In genomic region chr12:57092529-57092862, GRCh38 we compare ENCODE assay signal across 10 cellular contexts. TPM values are rescaled to one million over a fixed set of nuclear protein-coding genes. Genes with fewer than 3 reads are reported as not detected.
A peak's percentile ranks its signal among the peaks of the same experiment; 100 is the strongest.
DNase-seq lines count a peak whose midpoint lies in the region; ATAC-seq and TF ChIP-seq lines count a peak whose summit lies in the region.
"Had no signal": no experiment of that assay in that cellular context is flagged by ENCODE, and none has a peak within 500 bp of the region (broad histone marks: within the 10 kb centered on the region; RNA-seq: fewer than 3 reads in every experiment).

No MANE protein-coding gene starts in this region.

- H3K4me1 Mint-ChIP-seq in naive thymus-derived CD4-positive, alpha-beta T cell = peaks cover 39 to 65% (median 47%) of the 10 kb centered on the region in 7 donors

- H3K4me3 Mint-ChIP-seq in naive thymus-derived CD4-positive, alpha-beta T cell = peak overlapping the region in 9 of 10 donors; percentile 3 to 75 (median 45)

- H3K9me3 ChIP-seq in right atrium auricular region (no peaks in the 10 kb centered on the region), breast epithelium (no peaks in the 10 kb centered on the region), uterus (no peaks in the 10 kb centered on the region)
- H3K9me3 ChIP-seq in naive thymus-derived CD4-positive, alpha-beta T cell (ENCODE audit: control insufficient read depth in 2 of 3, low read length in 3 of 3) = no peaks in the 10 kb centered on the region

- H3K27ac Mint-ChIP-seq in naive thymus-derived CD4-positive, alpha-beta T cell = peak overlapping the region; percentile 48 to 95 (median 83)

- DNase-seq in right atrium auricular region (ENCODE audit: low spot score) (no peak), left cardiac atrium (no peak), breast epithelium (ENCODE audit: low spot score in 2 of 2) (no peak), uterus (no peak), GF-D8 (lab: John Stamatoyannopoulos, UW) (no peak)
- no peak for DNase-seq in naive thymus-derived CD4-positive, alpha-beta T cell
- no peak for DNase-seq in activated CD8-positive, alpha-beta memory T cell treated with anti-CD3 and anti-CD28 coated beads, Interleukin-2, amount 50 U/mL, for 48 hours
- DNase-seq: NCI-H510A had no signal

- peaks cover 0 to 20% (median 0%) of the 10 kb centered on the region in 5 donors for H3K36me3 Mint-ChIP-seq in naive thymus-derived CD4-positive, alpha-beta T cell

- TF ChIP-seq CTCF in right atrium auricular region (IDR thresholded peaks at IDR 0.05) = no peak
- no peak for TF ChIP-seq CTCF in breast epithelium (IDR thresholded peaks at IDR 0.05)
- no peak for TF ChIP-seq CTCF in uterus (IDR thresholded peaks at IDR 0.05)

- peaks cover 0 to 60% of the 10 kb centered on the region in 2 donors for H3K4me1 ChIP-seq in right atrium auricular region
- peaks cover 6 to 18% of the 10 kb centered on the region in 2 donors for H3K4me1 ChIP-seq in breast epithelium
- peaks cover 21 to 39% of the 10 kb centered on the region in 2 donors for H3K4me1 ChIP-seq in naive thymus-derived CD4-positive, alpha-beta T cell (ENCODE audit: control insufficient read depth in 2 of 2, insufficient read depth in 2 of 2, low read length in 2 of 2)
- peaks cover 22 to 35% of the 10 kb centered on the region in 2 donors for H3K4me1 ChIP-seq in uterus

- H3K9me3 Mint-ChIP-seq in naive thymus-derived CD4-positive, alpha-beta T cell = peaks cover 0 to 2% (median 0%) of the 10 kb centered on the region in 11 donors

- ATAC-seq in left cardiac atrium (no peak), HG03280 (IDR thresholded peaks at IDR 0.05; ENCODE audit: unreplicated experiment) (no peak)
- no peak for ATAC-seq in naive thymus-derived CD4-positive, alpha-beta T cell

- POLR2A ChIA-PET in naive thymus-derived CD4-positive, alpha-beta T cell (lab: Charles Lee) = interaction anchor here (0.5 to 17.0 kb wide), 9 partner anchors 9 to 859 kb away, joined by 3 to 401 read pairs (median 7); partner anchors contain the start of genes NEMP1 and STAT6

- H3K36me3 ChIP-seq in right atrium auricular region (peaks cover 50% of the 10 kb centered on the region), breast epithelium (no peaks in the 10 kb centered on the region), uterus (no peaks in the 10 kb centered on the region)
- H3K36me3 ChIP-seq in naive thymus-derived CD4-positive, alpha-beta T cell (ENCODE audit: control insufficient read depth in 2 of 3, insufficient read depth in 3 of 3, low read length in 3 of 3) = peaks cover 0 to 60% (median 7%) of the 10 kb centered on the region in 3 experiments

- no peaks in the 10 kb centered on the region for H3K27me3 Mint-ChIP-seq in naive thymus-derived CD4-positive, alpha-beta T cell

- TF ChIP-seq POLR2A in breast epithelium (IDR thresholded peaks at IDR 0.05) (no peak), uterus (IDR thresholded peaks at IDR 0.05) (no peak)

- H3K27me3 ChIP-seq in right atrium auricular region = no peaks in the 10 kb centered on the region
- no peaks in the 10 kb centered on the region for H3K27me3 ChIP-seq in breast epithelium
- no peaks in the 10 kb centered on the region for H3K27me3 ChIP-seq in naive thymus-derived CD4-positive, alpha-beta T cell (ENCODE audit: control insufficient read depth in 2 of 2, insufficient read depth in 2 of 2, low read length in 2 of 2)
- H3K27me3 ChIP-seq in uterus = no peaks in the 10 kb centered on the region

- H3K27ac ChIP-seq in right atrium auricular region = peak overlapping the region; percentile 15 to 74
- H3K27ac ChIP-seq in breast epithelium = peak overlapping the region; percentile 84 to 100
- H3K27ac ChIP-seq in naive thymus-derived CD4-positive, alpha-beta T cell (ENCODE audit: low read depth, low read length) = peak overlapping the region; percentile 83
- peak overlapping the region; percentile 96 to 99 for H3K27ac ChIP-seq in uterus

- intact Hi-C loops in left cardiac atrium (cut with DNase I) (no loop called here), breast epithelium (cut with DNase I; ENCODE audit: low total_unique reads) (no loop called here), uterus (cut with DNase I; ENCODE audit: low total_unique reads) (no loop called here)
- intact Hi-C loops in naive thymus-derived CD4-positive, alpha-beta T cell (cut with micrococcal nuclease) = no loop called here

- no peak overlapping the region for H3K4me3 ChIP-seq in right atrium auricular region
- H3K4me3 ChIP-seq in breast epithelium = peak overlapping the region in 1 of 3 donors; percentile 93
- H3K4me3 ChIP-seq in naive thymus-derived CD4-positive, alpha-beta T cell (ENCODE audit: low read length) = no peak overlapping the region
- no peak overlapping the region for H3K4me3 ChIP-seq in uterus

- CTCF ChIA-PET in naive thymus-derived CD4-positive, alpha-beta T cell (lab: Charles Lee) = interaction anchor here (1.2 to 8.5 kb wide), 7 partner anchors 13 to 30 kb away, joined by 5 to 77 read pairs (median 14); partner anchors contain the start of genes NEMP1 and STAT6

RNA-seq across cellular contexts. Expression of gene NAB2, which starts 3.6 kb away (rescaled TPM):
- total RNA-seq in right atrium auricular region = 10 to 100 TPM in 1 of 2 donors, 1 to 10 TPM in 1; 9.0 to 21.1 TPM
- total RNA-seq in left cardiac atrium = 10 to 100 TPM; 11.1 to 17.1 TPM
- 10 to 100 TPM in 2 of 3 donors, 1 to 10 TPM in 1; 9.0 to 33.2 (median 24.6) TPM for total RNA-seq in breast epithelium
- total RNA-seq in naive thymus-derived CD4-positive, alpha-beta T cell = 10 to 100 TPM in 3 of 5 experiments, 1 to 10 TPM in 2; 5.7 to 22.4 (median 15.5) TPM
- 1 to 10 TPM in 1 of 2 donors, under 1 TPM in 1; 0.46 to 2.8 TPM for polyA plus RNA-seq in naive thymus-derived CD4-positive, alpha-beta T cell
- 10 to 100 TPM in 3 of 4 donors, 1 to 10 TPM in 1; 9.1 to 85.8 (median 33.9) TPM for total RNA-seq in uterus

RNA-seq across cellular contexts. Expression of gene NEMP1, which starts 13.9 kb away (rescaled TPM):
- total RNA-seq in right atrium auricular region = 1 to 10 TPM; 1.9 to 2.2 TPM
- 1 to 10 TPM; 2.8 to 5.3 TPM for total RNA-seq in left cardiac atrium
- 10 to 100 TPM in 2 of 3 donors, 1 to 10 TPM in 1; 6.9 to 13.3 (median 10.9) TPM for total RNA-seq in breast epithelium
- 10 to 100 TPM; 13.1 to 47.6 (median 29.3) TPM for total RNA-seq in naive thymus-derived CD4-positive, alpha-beta T cell
- 1 to 10 TPM; 2.9 to 7.4 TPM for polyA plus RNA-seq in naive thymus-derived CD4-positive, alpha-beta T cell
- 10 to 100 TPM in 2 of 4 donors, 1 to 10 TPM in 2; 1.5 to 18.0 (median 9.9) TPM for total RNA-seq in uterus

RNA-seq across cellular contexts. Expression of gene STAT6, which starts 18.7 kb away (rescaled TPM):
- total RNA-seq in right atrium auricular region (10 to 100 TPM; 34.3 to 64.3 TPM), left cardiac atrium (10 to 100 TPM; 77.7 to 78.1 TPM), breast epithelium (100 to 1,000 TPM; 139 to 147 (median 146) TPM), uterus (100 to 1,000 TPM in 2 of 4 donors, 10 to 100 TPM in 2; 62.5 to 242 (median 94.3) TPM)
- total RNA-seq in naive thymus-derived CD4-positive, alpha-beta T cell = 100 to 1,000 TPM; 206 to 403 (median 294) TPM
- 100 to 1,000 TPM in 1 of 2 donors, 10 to 100 TPM in 1; 99.3 to 104 TPM for polyA plus RNA-seq in naive thymus-derived CD4-positive, alpha-beta T cell

RNA-seq across cellular contexts. Expression of gene LRP1, which starts 35.8 kb away (rescaled TPM):
- total RNA-seq in right atrium auricular region (100 to 1,000 TPM in 1 of 2 donors, 10 to 100 TPM in 1; 89.4 to 211 TPM), left cardiac atrium (100 to 1,000 TPM; 188 to 222 TPM), breast epithelium (100 to 1,000 TPM; 102 to 894 (median 240) TPM), uterus (100 to 1,000 TPM; 164 to 507 (median 318) TPM)
- 100 to 1,000 TPM in 1 of 5 experiments, 10 to 100 TPM in 3, under 1 TPM in 1; 0.58 to 119 (median 14.8) TPM for total RNA-seq in naive thymus-derived CD4-positive, alpha-beta T cell
- 1 to 10 TPM in 1 of 2 donors, under 1 TPM in 1; 0.72 to 1.2 TPM for polyA plus RNA-seq in naive thymus-derived CD4-positive, alpha-beta T cell

RNA-seq across cellular contexts. Expression of gene MYO1A, which starts 42.6 kb away (rescaled TPM):
- total RNA-seq in right atrium auricular region = under 1 TPM in 1 of 2 donors, not detected in 1; 0.08 TPM
- under 1 TPM; 0.09 to 0.13 TPM for total RNA-seq in left cardiac atrium
- total RNA-seq in breast epithelium = 1 to 10 TPM in 1 of 3 donors, under 1 TPM in 2; 0.15 to 2.2 (median 0.98) TPM
- total RNA-seq in naive thymus-derived CD4-positive, alpha-beta T cell = 1 to 10 TPM; 1.3 to 2.3 (median 1.9) TPM
- polyA plus RNA-seq in naive thymus-derived CD4-positive, alpha-beta T cell = under 1 TPM; 0.56 to 0.68 TPM
- total RNA-seq in uterus = 1 to 10 TPM in 1 of 4 donors, under 1 TPM in 1, not detected in 2; 0.59 to 1.3 TPM
- total RNA-seq: HT1080 had no signal

Comparison
In these comparisons a context has a peak if more than half of its experiments do, and no peak if none do; other contexts are left out.
1. H3K27ac ChIP-seq: peak in every context shown above with its lines; median percentile 98 in uterus; 92 in breast epithelium; 83 in naive thymus-derived CD4-positive, alpha-beta T cell; 44 in right atrium auricular region.